In genomic region chr9:125271081-125271480, GRCh38 we compare ENCODE assay signal across 20 cellular contexts.
"Had no signal": no experiment of that assay in that cellular context is flagged by ENCODE, and none has a peak within 500 bp of the region (broad histone marks: within the 10 kb centered on the region; RNA-seq: fewer than 3 reads in every experiment).

No MANE protein-coding gene starts in this region.

- H3K4me1 ChIP-seq: parathyroid adenoma had no signal

- H3K36me3 ChIP-seq: adrenal gland, colonic mucosa had no signal

- H3K27me3 Mint-ChIP-seq: activated CD4-positive, alpha-beta memory T cell treated with anti-CD3 and anti-CD28 coated beads, Interleukin-2, amount 10 ng/mL, durations not matched to agents 7 days and 5 days; activated naive CD4-positive, alpha-beta T cell treated with anti-CD3 and anti-CD28 coated beads, Interleukin-2, amount 50 U/mL, for 24 hours; naive thymus-derived CD8-positive, alpha-beta T cell; stimulated activated naive B cell treated with anti-CD40 and anti-IgM and Interleukin-4, amounts not matched to agents 10 μg/mL and 1 μg/mL and 100 μg/mL, for 72 hours; T-helper 17 cell had no signal

- H3K4me3 Mint-ChIP-seq: activated CD4-positive, alpha-beta memory T cell treated with anti-CD3 and anti-CD28 coated beads, Interleukin-2, amount 10 ng/mL, durations not matched to agents 7 days and 5 days; activated naive CD4-positive, alpha-beta T cell treated with anti-CD3 and anti-CD28 coated beads, Interleukin-2, amount 50 U/mL, for 24 hours; naive thymus-derived CD8-positive, alpha-beta T cell; stimulated activated naive B cell treated with anti-CD40 and anti-IgM and Interleukin-4, amounts not matched to agents 10 μg/mL and 1 μg/mL and 100 μg/mL, for 72 hours; T-helper 17 cell; WTC11 had no signal

- H3K9me3 ChIP-seq: adrenal gland, colonic mucosa, gastroesophageal sphincter, neutrophil, tibial nerve had no signal

- DNase-seq: activated CD4-positive, alpha-beta memory T cell treated with anti-CD3 and anti-CD28 coated beads, Interleukin-2, amount 10 ng/mL, durations not matched to agents 7 days and 5 days; activated CD4-positive, alpha-beta T cell treated with anti-CD3 and anti-CD28 coated beads for 4 hours; activated effector memory CD4-positive, alpha-beta T cell treated with anti-CD3 and anti-CD28 coated beads, Interleukin-2, amount 50 U/mL, for 16 hours; activated T-cell treated with anti-CD3 and anti-CD28 coated beads, Interleukin-2, amount 50 U/mL, for 48 hours; adrenal gland; colonic mucosa; islet precursor cell; naive thymus-derived CD8-positive, alpha-beta T cell; retina; stimulated activated CD4-positive, alpha-beta T cell treated with anti-CD3 and anti-CD28 coated beads, Interleukin-15, amount 100 ng/mL, for 24 hours; stimulated activated CD4-positive, alpha-beta T cell treated with anti-CD3 and anti-CD28 coated beads, Interleukin-4, amount 100 ng/mL, for 1 hour; stimulated activated naive B cell treated with anti-CD40 and anti-IgM and Interleukin-4, amounts not matched to agents 10 μg/mL and 1 μg/mL and 100 μg/mL, for 72 hours; T-helper 17 cell had no signal

- H3K4me3 ChIP-seq: adrenal gland, colonic mucosa, gastroesophageal sphincter, tibial nerve had no signal

- H2AFZ ChIP-seq: parathyroid adenoma had no signal

- H3K9me3 Mint-ChIP-seq: activated CD4-positive, alpha-beta memory T cell treated with anti-CD3 and anti-CD28 coated beads, Interleukin-2, amount 10 ng/mL, durations not matched to agents 7 days and 5 days; activated naive CD4-positive, alpha-beta T cell treated with anti-CD3 and anti-CD28 coated beads, Interleukin-2, amount 50 U/mL, for 24 hours; naive thymus-derived CD8-positive, alpha-beta T cell; stimulated activated naive B cell treated with anti-CD40 and anti-IgM and Interleukin-4, amounts not matched to agents 10 μg/mL and 1 μg/mL and 100 μg/mL, for 72 hours; WTC11 had no signal

- H3K27me3 ChIP-seq: adrenal gland, colonic mucosa, gastroesophageal sphincter, neutrophil, tibial nerve had no signal

- H3K9ac ChIP-seq: parathyroid adenoma had no signal

- ATAC-seq: gastroesophageal sphincter; left lobe of liver; naive thymus-derived CD8-positive, alpha-beta T cell; stimulated activated naive B cell treated with anti-CD40 and anti-IgM and Interleukin-4, amounts not matched to agents 10 μg/mL and 1 μg/mL and 100 μg/mL, for 72 hours; T-helper 17 cell had no signal

- H3K27ac Mint-ChIP-seq: activated CD4-positive, alpha-beta memory T cell treated with anti-CD3 and anti-CD28 coated beads, Interleukin-2, amount 10 ng/mL, durations not matched to agents 7 days and 5 days; activated naive CD4-positive, alpha-beta T cell treated with anti-CD3 and anti-CD28 coated beads, Interleukin-2, amount 50 U/mL, for 24 hours had no signal

- H3K27ac ChIP-seq: adrenal gland, gastroesophageal sphincter, parathyroid adenoma had no signal
